Comparison of ENCODE assay signal across 1 cellular context in genomic region chr11:131223198-131223975, GRCh38.
TF ChIP-seq lines count a peak whose summit lies in the region.

No MANE protein-coding gene starts in this region.

TF ChIP-seq in GM23338, 12 proteins besides CTCF, POLR2A, EP300 and RAD21:
- TF ChIP-seq ETS1 (IDR thresholded peaks at IDR 0.05) (no peak), POLR2AphosphoS5 (IDR thresholded peaks at IDR 0.05; ENCODE audit: low read depth) (no peak), NANOG (IDR thresholded peaks at IDR 0.05; ENCODE audit: borderline replicate concordance) (peak; percentile 32; the same call in 1 of the 2 replicates), JUNB (IDR thresholded peaks at IDR 0.05; ENCODE audit: unreplicated experiment) (no peak), ZNF331 (CRISPR knock-in tag; IDR thresholded peaks at IDR 0.05; ENCODE audit: low read depth) (no peak), EZH2 (IDR thresholded peaks at IDR 0.05; ENCODE audit: low read depth, unreplicated experiment) (no peak), ZNF462 (CRISPR knock-in tag; IDR thresholded peaks at IDR 0.05) (peak; percentile 81; the same call in 1 of the 2 replicates), REST (IDR thresholded peaks at IDR 0.05; ENCODE audit: unreplicated experiment) (no peak), STAT1 (IDR thresholded peaks at IDR 0.05; ENCODE audit: unreplicated experiment) (no peak), ZNF114 (CRISPR knock-in tag; IDR thresholded peaks at IDR 0.05) (no peak), CREB1 (CRISPR knock-in tag; IDR thresholded peaks at IDR 0.05; ENCODE audit: low read depth) (0 out of 2 replicates have a peak, but pooled peaks have one; percentile 16), EZH2phosphoT487 (IDR thresholded peaks at IDR 0.05; ENCODE audit: unreplicated experiment) (no peak)
TF ChIP-seq in GM23338: peak in this region for 3.
